In the genomic region with DNA sequence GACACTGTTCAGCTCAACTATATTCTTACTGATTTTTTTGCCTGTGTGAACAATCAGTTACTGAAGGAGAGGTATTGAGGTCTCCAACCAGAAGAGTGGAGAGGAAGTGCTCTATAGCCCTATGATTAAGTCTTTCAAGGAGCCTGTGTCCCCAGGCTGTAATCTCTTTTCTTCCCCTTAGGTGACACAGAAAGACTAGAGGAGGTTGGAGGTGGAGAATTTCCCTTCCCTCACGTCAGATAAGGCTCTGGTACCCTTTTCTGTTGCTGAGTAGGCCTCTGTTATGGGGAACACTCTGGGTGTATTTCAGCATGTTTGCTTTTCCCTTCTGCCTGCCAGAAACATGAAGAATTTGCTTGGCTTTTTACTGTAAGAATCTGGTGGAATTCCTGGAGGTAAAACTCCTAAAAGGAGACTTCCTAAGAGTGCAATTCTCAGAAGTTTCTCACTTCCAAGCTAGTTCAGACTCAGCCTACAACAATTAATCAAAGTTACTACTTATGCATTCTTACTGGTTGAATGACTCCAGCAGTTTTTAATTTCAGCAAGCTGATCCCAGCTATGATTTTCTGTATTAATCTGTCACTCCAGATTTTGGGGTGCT, we compare ENCODE assay signal across 1 cellular context.
TF ChIP-seq lines count a peak whose summit lies in the region.

No MANE protein-coding gene starts in this region.

TF ChIP-seq in H1, 55 proteins besides CTCF, POLR2A, EP300 and RAD21 (continued from another document):
- TF ChIP-seq CHD7 (IDR thresholded peaks at IDR 0.05; ENCODE audit: insufficient replicate concordance, low read length) (no peak), TEAD4 (IDR thresholded peaks at IDR 0.05; ENCODE audit: low read depth, low read length) (no peak), TCF12 (IDR thresholded peaks at IDR 0.05; ENCODE audit: low read depth, low read length) (no peak)
- TF ChIP-seq, protein P1, sequence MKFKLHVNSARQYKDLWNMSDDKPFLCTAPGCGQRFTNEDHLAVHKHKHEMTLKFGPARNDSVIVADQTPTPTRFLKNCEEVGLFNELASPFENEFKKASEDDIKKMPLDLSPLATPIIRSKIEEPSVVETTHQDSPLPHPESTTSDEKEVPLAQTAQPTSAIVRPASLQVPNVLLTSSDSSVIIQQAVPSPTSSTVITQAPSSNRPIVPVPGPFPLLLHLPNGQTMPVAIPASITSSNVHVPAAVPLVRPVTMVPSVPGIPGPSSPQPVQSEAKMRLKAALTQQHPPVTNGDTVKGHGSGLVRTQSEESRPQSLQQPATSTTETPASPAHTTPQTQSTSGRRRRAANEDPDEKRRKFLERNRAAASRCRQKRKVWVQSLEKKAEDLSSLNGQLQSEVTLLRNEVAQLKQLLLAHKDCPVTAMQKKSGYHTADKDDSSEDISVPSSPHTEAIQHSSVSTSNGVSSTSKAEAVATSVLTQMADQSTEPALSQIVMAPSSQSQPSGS (IDR thresholded peaks at IDR 0.05; ENCODE audit: low read length), result no peak
